ENCODE assay signal across 8 cellular contexts in genomic region chr11:63838150-63838681, GRCh38. TPM values are rescaled to one million over a fixed set of nuclear protein-coding genes. Genes with fewer than 3 reads are reported as not detected.
A peak's percentile ranks its signal among the peaks of the same experiment; 100 is the strongest.
DNase-seq lines count a peak whose midpoint lies in the region; ATAC-seq, FAIRE-seq and TF ChIP-seq lines count a peak whose summit lies in the region.

No MANE protein-coding gene starts in this region.

- no peak overlapping the region for H3K27ac ChIP-seq in SK-N-MC

- TF ChIP-seq POLR2A in erythroblast (IDR thresholded peaks at IDR 0.05; ENCODE audit: low read length), result no peak

- intact Hi-C loops in sciatic nerve (cut with DNase I), result no loop called here

- no peaks in the 10 kb centered on the region for H3K9me3 ChIP-seq in SK-N-MC (ENCODE audit: low read depth, low read length)

- DNase-seq in GM19239 (ENCODE audit: insufficient read length, low spot score), result no peak
- no peak for DNase-seq in SK-N-MC (ENCODE audit: low read depth, low spot score)
- DNase-seq in fibroblast of the aortic adventitia (ENCODE audit: low read depth), result no peak
- no peak for DNase-seq in sciatic nerve (ENCODE audit: low spot score)
- no peak for DNase-seq in NCI-H748 (lab: John Stamatoyannopoulos, UW; ENCODE audit: unreplicated experiment)
- no peak for DNase-seq in erythroblast (lab: John Stamatoyannopoulos, UW)
- no peak for DNase-seq in NCI-H82 treated with DMSO at 0.1 percent for 48 hours (lab: John Stamatoyannopoulos, UW; ENCODE audit: unreplicated experiment)

- ATAC-seq in sciatic nerve (peak; percentile 18), GM19452 (IDR thresholded peaks at IDR 0.05; ENCODE audit: unreplicated experiment) (no peak)

- H3K4me3 ChIP-seq in SK-N-MC, result peak overlapping the region; percentile 64
- H3K4me3 ChIP-seq in fibroblast of the aortic adventitia (ENCODE audit: low read depth, low read length), result peak overlapping the region; percentile 51

- H3K36me3 ChIP-seq in SK-N-MC (ENCODE audit: insufficient read depth, low read length), result peaks cover 11% of the 10 kb centered on the region

- FAIRE-seq in GM19239 (lab: Jason Lieb, UNC), result peak; percentile 87

- peak overlapping the region; percentile 58 for H3K9ac ChIP-seq in SK-N-MC (ENCODE audit: insufficient read length)

- TF ChIP-seq CTCF in fibroblast of the aortic adventitia (IDR thresholded peaks at IDR 0.05; ENCODE audit: insufficient read depth, low read length), result no peak

RNA-seq across cellular contexts. Expression of gene MARK2, which starts 0.7 kb away (rescaled TPM):
- total RNA-seq in fibroblast of the aortic adventitia (ENCODE audit: low replicate concordance), result 11.4 and 12.7 TPM in 2 replicates
- total RNA-seq in sciatic nerve, result 29.8 TPM

RNA-seq across cellular contexts. Expression of gene SPINDOC, which starts 25.0 kb away (rescaled TPM):
- total RNA-seq in fibroblast of the aortic adventitia (ENCODE audit: low replicate concordance), result 6.7 and 10.1 TPM in 2 replicates
- 16.0 TPM for total RNA-seq in sciatic nerve
